In the genomic region with DNA sequence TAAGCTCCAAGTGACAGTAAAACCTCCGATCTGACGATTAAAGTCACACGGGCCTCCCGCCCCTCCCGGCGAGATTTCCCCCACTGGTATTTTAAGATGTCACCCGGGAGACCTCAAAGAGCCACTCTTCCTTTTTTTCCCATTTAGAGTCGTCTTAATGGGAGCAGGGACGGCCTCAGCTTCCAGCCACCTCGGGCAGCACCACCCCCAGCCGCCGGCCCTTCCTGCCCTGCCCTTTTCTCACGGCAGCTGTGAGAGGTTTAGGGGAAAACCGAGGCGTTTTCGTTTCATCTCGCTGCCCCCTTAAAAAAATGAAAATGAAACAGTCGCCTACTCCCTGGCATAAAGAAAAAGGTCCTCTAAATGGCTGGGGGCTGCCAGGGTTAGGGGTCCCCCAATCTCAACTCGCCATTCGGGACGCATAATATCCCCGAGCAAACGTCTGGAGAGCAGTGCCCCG, we compare ENCODE assay signal across 8 cellular contexts. TPM values are rescaled to one million over a fixed set of nuclear protein-coding genes. Genes with fewer than 3 reads are reported as not detected.
A peak's percentile ranks its signal among the peaks of the same experiment; 100 is the strongest.
DNase-seq lines count a peak whose midpoint lies in the region; ATAC-seq, FAIRE-seq and TF ChIP-seq lines count a peak whose summit lies in the region.

No MANE protein-coding gene starts in this region.

- H3K18ac ChIP-seq in H1 (ENCODE audit: extremely low read depth, low read length), result no peak overlapping the region

- TF ChIP-seq RAD21 in H1 (IDR thresholded peaks at IDR 0.05 in 1 of 2, conservative IDR thresholded peaks at IDR 0.05 in 1 of 2; ENCODE audit: low read depth in 2 of 2, low read length in 2 of 2), result no peak

- no peak overlapping the region for H4K8ac ChIP-seq in H1 (ENCODE audit: extremely low read depth, insufficient read depth, low read length)

- H3F3A ChIP-seq in GM23248 (ENCODE audit: insufficient read depth) (0 out of 2 replicates have a peak, but pooled peaks cover 6% of the 10 kb centered on the region), smooth muscle cell (ENCODE audit: low read depth) (no peaks in the 10 kb centered on the region)

- FAIRE-seq in H1 (lab: Jason Lieb, UNC), result no peak

- peaks cover 7% of the 10 kb centered on the region; the same call in 1 of the 2 replicates for H3K27me3 ChIP-seq in GM23248 (replicated peaks; ENCODE audit: insufficient read depth)
- peaks cover 69 to 91% (median 85%) of the 10 kb centered on the region in 4 experiments for H3K27me3 ChIP-seq in H1 (replicated peaks in 1 of 4; ENCODE audit: control insufficient read depth in 3 of 4, extremely low read depth in 1 of 4, insufficient read depth in 3 of 4, low read length in 3 of 4)
- peaks cover 80% of the 10 kb centered on the region for H3K27me3 ChIP-seq in smooth muscle cell (ENCODE audit: low read depth)
- no peaks in the 10 kb centered on the region for H3K27me3 ChIP-seq in ovary

- 0 out of 2 replicates have a peak overlapping the region, but pooled peaks have one; percentile 7 for H3K27ac ChIP-seq in GM23248
- H3K27ac ChIP-seq in H1 (ENCODE audit: low read depth, low read length), result no peak overlapping the region
- no peak overlapping the region for H3K27ac ChIP-seq in smooth muscle cell (ENCODE audit: low read depth)
- no peak overlapping the region for H3K27ac ChIP-seq in ovary

- intact Hi-C loops in ovary (cut with DNase I), result no loop called here

- H3K79me1 ChIP-seq in H1 (ENCODE audit: low read depth, low read length), result no peaks in the 10 kb centered on the region

- no peak for ATAC-seq in omental fat pad (ENCODE audit: low FRiP score)
- ATAC-seq in GM18858 (IDR thresholded peaks at IDR 0.05; ENCODE audit: unreplicated experiment), result no peak

- POLR2A ChIA-PET in H1 (lab: Charles Lee; ENCODE audit: partially characterized antibody), result interaction anchor here (0.9 to 1.0 kb wide), 2 partner anchors 79 to 189 kb away, joined by 3 read pairs; no protein-coding TSS in a partner anchor

- H3K23ac ChIP-seq in H1 (ENCODE audit: insufficient read length), result no peak overlapping the region

- no peak overlapping the region for H2BK5ac ChIP-seq in H1 (ENCODE audit: low read depth, low read length)

- no peaks in the 10 kb centered on the region for H4K20me1 ChIP-seq in GM23248 (ENCODE audit: insufficient read depth)
- peaks cover 0 to 8% of the 10 kb centered on the region in 2 experiments for H4K20me1 ChIP-seq in H1 (replicated peaks in 1 of 2; ENCODE audit: control insufficient read depth in 1 of 2, insufficient read depth in 2 of 2, low read length in 2 of 2)
- H4K20me1 ChIP-seq in smooth muscle cell (ENCODE audit: low read depth), result peaks cover 78% of the 10 kb centered on the region

- H3K9ac ChIP-seq in GM23248, result peak overlapping the region; percentile 61
- H3K9ac ChIP-seq in H1 (replicated peaks in 1 of 4; ENCODE audit: extremely low read depth in 1 of 4, low read depth in 3 of 4, low read length in 3 of 4), result no peak overlapping the region
- no peak overlapping the region for H3K9ac ChIP-seq in smooth muscle cell (ENCODE audit: low read depth)

- in situ Hi-C loops in GM23248 (cut with MboI), result no loop called here

- peaks cover 24% of the 10 kb centered on the region; the same call in 1 of the 2 replicates for H3K23me2 ChIP-seq in H1 (ENCODE audit: low read depth, low read length)

- CTCF ChIA-PET in H1 (lab: Charles Lee; ENCODE audit: partially characterized antibody), result interaction anchor here (1.6 to 3.7 kb wide), 5 partner anchors 12 to 276 kb away, joined by 4 to 19 read pairs (median 6); no protein-coding TSS in a partner anchor

- H2BK12ac ChIP-seq in H1 (ENCODE audit: low read depth, low read length), result no peak overlapping the region; the same call in 1 of the 2 replicates

- no peak overlapping the region for H2BK15ac ChIP-seq in H1 (ENCODE audit: low read length)

- H4K91ac ChIP-seq in H1 (replicated peaks; ENCODE audit: insufficient read length, low read length), result no peak overlapping the region

- H3K4me3 ChIP-seq in GM23248, result peak overlapping the region; percentile 69
- peak overlapping the region; percentile 27 to 58 (median 40); a peak in 7 of 8 replicates for H3K4me3 ChIP-seq in H1 (ENCODE audit: extremely low read depth in 1 of 4, insufficient read depth in 2 of 4, low read depth in 3 of 4, low read length in 4 of 4)
- peak overlapping the region; percentile 41 for H3K4me3 ChIP-seq in smooth muscle cell
- H3K4me3 ChIP-seq in ovary, result no peak overlapping the region

- no peak for TF ChIP-seq POLR2A in H1 (IDR thresholded peaks at IDR 0.05; ENCODE audit: control extremely low read depth in 1 of 2, low read depth in 2 of 2, low read length in 2 of 2)
- no peak for TF ChIP-seq POLR2A in ovary (IDR thresholded peaks at IDR 0.05)

- H3K9me2 ChIP-seq in GM23248 (ENCODE audit: insufficient read depth), result no peaks in the 10 kb centered on the region

- H2BK20ac ChIP-seq in H1 (ENCODE audit: low read length), result no peak overlapping the region

- H3K79me2 ChIP-seq in GM23248 (ENCODE audit: insufficient read depth), result no peaks in the 10 kb centered on the region
- no peaks in the 10 kb centered on the region for H3K79me2 ChIP-seq in H1 (ENCODE audit: control insufficient read depth in 1 of 2, insufficient read depth in 2 of 2, low read length in 2 of 2)
- H3K79me2 ChIP-seq in smooth muscle cell (ENCODE audit: low read depth), result no peaks in the 10 kb centered on the region

- TF ChIP-seq CTCF in H1 (IDR thresholded peaks at IDR 0.05; ENCODE audit: control extremely low read depth in 1 of 3, insufficient read depth in 1 of 3, low read depth in 1 of 3, low read length in 3 of 3), result no peak
- TF ChIP-seq CTCF in smooth muscle cell (IDR thresholded peaks at IDR 0.05; ENCODE audit: borderline replicate concordance, insufficient read depth, poor library complexity, severe bottlenecking), result no peak
- TF ChIP-seq CTCF in ovary (IDR thresholded peaks at IDR 0.05), result no peak
- no peak for TF ChIP-seq CTCF in omental fat pad (IDR thresholded peaks at IDR 0.05)

- H3K4me2 ChIP-seq in GM23248 (ENCODE audit: unreplicated experiment) (peak overlapping the region; percentile 57), H1 (ENCODE audit: insufficient read depth in 1 of 2, low read depth in 2 of 2, low read length in 2 of 2) (peak overlapping the region; percentile 74 to 91), smooth muscle cell (peak overlapping the region; percentile 80)

- DNase-seq in GM23248, result peak; percentile 33
- DNase-seq in T-helper 9 cell, result peak; percentile 38
- peak in 1 of 2 experiments; percentile 57 for DNase-seq in H1 (ENCODE audit: low read depth in 1 of 2, low spot score in 2 of 2)
- no peak for DNase-seq in smooth muscle cell (lab: John Stamatoyannopoulos, UW; ENCODE audit: unreplicated experiment)
- no peak for DNase-seq in ovary
- DNase-seq in ecto neural progenitor cell (ENCODE audit: low spot score), result no peak
- no peak for DNase-seq in omental fat pad (ENCODE audit: low spot score)

- H3K4ac ChIP-seq in H1 (replicated peaks; ENCODE audit: insufficient read length, low read depth, low read length), result no peak overlapping the region

- no peak overlapping the region for H2AK5ac ChIP-seq in H1 (ENCODE audit: low read depth, low read length)

- no peak overlapping the region for H3K56ac ChIP-seq in H1 (replicated peaks; ENCODE audit: insufficient read length, low read depth, low read length)

- H3K36me3 ChIP-seq in GM23248 (ENCODE audit: low read depth), result no peaks in the 10 kb centered on the region
- no peaks in the 10 kb centered on the region for H3K36me3 ChIP-seq in H1 (ENCODE audit: control insufficient read depth in 2 of 4, insufficient read depth in 4 of 4, low read length in 3 of 4)
- no peaks in the 10 kb centered on the region for H3K36me3 ChIP-seq in smooth muscle cell (ENCODE audit: low read depth)
- H3K36me3 ChIP-seq in ovary, result no peaks in the 10 kb centered on the region

- H2BK120ac ChIP-seq in H1 (replicated peaks; ENCODE audit: low read depth, low read length), result no peak overlapping the region

- H4K5ac ChIP-seq in H1 (ENCODE audit: insufficient read length, low read depth, low read length), result no peak overlapping the region

- H2AFZ ChIP-seq in GM23248, result peak overlapping the region; percentile 69
- no peak overlapping the region for H2AFZ ChIP-seq in H1 (ENCODE audit: low read length)
- H2AFZ ChIP-seq in smooth muscle cell (ENCODE audit: low read depth), result no peak overlapping the region

- WGBS in GM23248 (ENCODE audit: low coverage in 1 of 2, low lambda C conversion rate in 2 of 2, missing lambda C conversion rate in 2 of 2), 2 experiments, result 16 to 20% methylated on average over 24 of the region's 24 CpGs
- 5% methylated on average over 24 of the region's 24 CpGs; no CpG with 5 or more reads in 1 of the 2 experiments for WGBS in H1 (ENCODE audit: extremely low coverage in 1 of 2, insufficient coverage in 1 of 2, insufficient read length in 1 of 2, insufficient replicate concordance in 2 of 2, low coverage in 1 of 2, low lambda C conversion rate in 2 of 2, missing lambda C conversion rate in 1 of 2), 2 experiments
- 2% methylated on average over 24 of the region's 24 CpGs for WGBS in smooth muscle cell (ENCODE audit: low lambda C conversion rate)
- WGBS in ovary, 3 donors, result 7 to 13% (median 10%) methylated on average over 24 of the region's 24 CpGs

- no peak overlapping the region for H3K14ac ChIP-seq in H1 (ENCODE audit: insufficient read length)

- TF ChIP-seq EP300 in H1 (IDR thresholded peaks at IDR 0.05; ENCODE audit: borderline replicate concordance in 1 of 2, low read depth in 2 of 2, low read length in 2 of 2), result no peak
- TF ChIP-seq EP300 in ovary (IDR thresholded peaks at IDR 0.05), result no peak

- H3K4me1 ChIP-seq in GM23248 (ENCODE audit: insufficient read depth) (no peaks in the 10 kb centered on the region), H1 (replicated peaks in 1 of 4; ENCODE audit: control insufficient read depth in 3 of 4, insufficient read depth in 4 of 4, low read length in 3 of 4) (peaks cover 6 to 56% (median 41%) of the 10 kb centered on the region in 4 experiments), smooth muscle cell (ENCODE audit: low read depth) (peaks cover 37% of the 10 kb centered on the region), ovary (ENCODE audit: insufficient read depth) (no peaks in the 10 kb centered on the region)

- H3K9me3 ChIP-seq in GM23248 (ENCODE audit: low read depth), result no peaks in the 10 kb centered on the region
- H3K9me3 ChIP-seq in H1 (ENCODE audit: insufficient read depth in 2 of 2, low read depth in 1 of 2, low read length in 1 of 2), result no peaks in the 10 kb centered on the region
- H3K9me3 ChIP-seq in smooth muscle cell (replicated peaks; ENCODE audit: low read depth), result no peaks in the 10 kb centered on the region
- no peaks in the 10 kb centered on the region for H3K9me3 ChIP-seq in ovary

RNA-seq across cellular contexts. Expression of a gene that starts 1.4 kb away (rescaled TPM):
- 0.43 and 2.7 TPM in 2 replicates for total RNA-seq in GM23248 (2014; rRNA removed; shearing (Covaris generic))
- polyA plus RNA-seq in GM23248 (2016; fragmentation: Nextera tagmentation; extraction: Ambion mirVana) (1.3 and 1.4 TPM in 2 replicates), H1 (2011; rRNA removed) (0.49 and 0.62 TPM in 2 replicates), smooth muscle cell (6.5 and 8.2 TPM in 2 replicates), ovary (1 to 10 TPM in 1 of 2 donors, under 1 TPM in 1; 0.30 to 1.9 TPM)
- total RNA-seq in H1 (2021; fragmentation: NEBNext Ultra II Directional; extraction: Animal tissue kit (Norgen Biotek cat#: 25700)), result 0.48 and 0.82 TPM in 2 replicates
- polyA plus RNA-seq in H1 (2011; cell fraction: cytosol; rRNA removed), result 0.44 TPM
- polyA plus RNA-seq in H1 (2011; cell fraction: nucleus; rRNA removed), result 0.70 TPM
- 0.33 to 1.3 TPM (median 0.64 TPM) in 4 replicates for polyA plus RNA-seq in H1 (2012, experiment 1 of 2)
- polyA plus RNA-seq in H1 (2012, experiment 2 of 2), result 0.55 TPM
- 0.61 TPM for polyA plus RNA-seq in H1 (2013, experiment 1 of 2)
- polyA plus RNA-seq in H1 (2013, experiment 2 of 2), result 0.52 TPM
- 0.13 TPM in 1 of 2 replicates, not detected in the other for polyA minus RNA-seq in H1 (2011; rRNA and poly(A)+ RNA removed)
- 1.5 TPM for polyA minus RNA-seq in H1 (2011; cell fraction: cytosol; rRNA and poly(A)+ RNA removed)
- polyA minus RNA-seq in H1 (2011; cell fraction: nucleus; rRNA and poly(A)+ RNA removed), result 0.30 TPM
- total RNA-seq in smooth muscle cell (2.3 and 4.5 TPM in 2 replicates), ovary (1 to 10 TPM in 1 of 7 donors, under 1 TPM in 6; 0.23 to 1.3 (median 0.83) TPM), omental fat pad (1 to 10 TPM; 1.6 to 6.7 (median 3.8) TPM)

Comparison
In these comparisons a context has a peak if more than half of its experiments do, and no peak if none do; other contexts are left out.
1. DNase-seq: peak in GM23248 (single experiment) and T-helper 9 cell (single experiment); none in smooth muscle cell (single experiment), ovary (0 of 5), ecto neural progenitor cell (single experiment) and omental fat pad (single experiment).
2. Peak in every context shown above with its lines, with median percentiles within 50 percentile points of each other: H3K4me2 ChIP-seq.